In genomic region chr13:24016046-24016445, GRCh38 we compare ENCODE assay signal across 33 cellular contexts.
"Had no signal": no experiment of that assay in that cellular context is flagged by ENCODE, and none has a peak within 500 bp of the region (broad histone marks: within the 10 kb centered on the region; RNA-seq: fewer than 3 reads in every experiment).

No MANE protein-coding gene starts in this region.

- H3K4me1 ChIP-seq: adrenal gland, body of pancreas, breast epithelium had no signal

- H3K27me3 ChIP-seq: adrenal gland, body of pancreas, brain microvascular endothelial cell, breast epithelium had no signal

- ATAC-seq: activated CD4-positive, alpha-beta T cell treated with anti-CD3 and anti-CD28 coated beads for 36 hours; activated CD8-positive, alpha-beta T cell treated with anti-CD3 and anti-CD28 coated beads for 36 hours; activated naive CD4-positive, alpha-beta T cell treated with anti-CD3 and anti-CD28 coated beads, Interleukin-2, amount 50 U/mL, for 72 hours; activated T-cell treated with anti-CD3 and anti-CD28 coated beads, Interleukin-2, amount 50 U/mL, for 4 hours; activated T-cell treated with anti-CD3 and anti-CD28 coated beads, Interleukin-2, amount 50 U/mL, for 72 hours; activated T-helper 17 cell treated with anti-CD3 and anti-CD28 coated beads, Interleukin-2, amount 50 U/mL, for 72 hours; body of pancreas had no signal

- H3K27ac ChIP-seq: adrenal gland, body of pancreas, brain microvascular endothelial cell, breast epithelium, VCaP had no signal

- DNase-seq: activated B cell treated with CpG ODN at 0.5 μM for 24 hours; activated CD4-positive, alpha-beta memory T cell treated with anti-CD3 and anti-CD28 coated beads for 36 hours; activated CD4-positive, alpha-beta T cell treated with anti-CD3 and anti-CD28 coated beads for 36 hours; activated CD4-positive, alpha-beta T cell treated with anti-CD3 and anti-CD28 coated beads for 48 hours; activated CD4-positive, alpha-beta T cell treated with anti-CD3 and anti-CD28 coated beads, Interleukin-2, amount 50 U/mL, for 1 hour; activated CD4-positive, alpha-beta T cell treated with anti-CD3 and anti-CD28 coated beads, Interleukin-2, amount 50 U/mL, for 4 hours; activated CD4-positive, CD25-positive, alpha-beta regulatory T cell treated with anti-CD3 and anti-CD28 coated beads, Interleukin-2, amount 50 U/mL, for 72 hours; activated CD8-positive, alpha-beta memory T cell treated with anti-CD3 and anti-CD28 coated beads, Interleukin-2, amount 50 U/mL, for 4 hours; activated CD8-positive, alpha-beta T cell treated with anti-CD3 and anti-CD28 coated beads for 36 hours; activated effector memory CD4-positive, alpha-beta T cell treated with anti-CD3 and anti-CD28 coated beads, Interleukin-2, amount 50 U/mL, for 16 hours; activated gamma-delta T cell treated with Interleukin-2 at 50 U/mL for 16 hours; activated naive CD4-positive, alpha-beta T cell; activated naive CD4-positive, alpha-beta T cell treated with anti-CD3 and anti-CD28 coated beads for 36 hours; activated naive CD4-positive, alpha-beta T cell treated with anti-CD3 and anti-CD28 coated beads, Interleukin-2, amount 50 U/mL, for 16 hours; activated naive CD8-positive, alpha-beta T cell treated with anti-CD3 and anti-CD28 coated beads for 36 hours; activated T-cell treated with anti-CD3 and anti-CD28 coated beads for 4 hours; activated T-cell treated with anti-CD3 and anti-CD28 coated beads, Interleukin-2, amount 50 U/mL, for 1 hour; activated T-cell treated with anti-CD3 and anti-CD28 coated beads, Interleukin-2, amount 50 U/mL, for 4 hours; activated T-cell treated with anti-CD3 and anti-CD28 coated beads, Interleukin-2, amount 50 U/mL, for 72 hours; amniotic stem cell; aorta; body of pancreas; brain microvascular endothelial cell; central memory CD4-positive, alpha-beta T cell; SW 1271; T-helper 1 cell; T-helper 2 cell; T-helper 9 cell had no signal

- H3K9me3 ChIP-seq: adrenal gland, body of pancreas, breast epithelium had no signal

- H3K36me3 ChIP-seq: adrenal gland, brain microvascular endothelial cell, breast epithelium had no signal

- H3K4me3 ChIP-seq: adrenal gland, body of pancreas, breast epithelium had no signal
